In genomic region chr3:123698813-123699212, GRCh38 we compare ENCODE assay signal across 20 cellular contexts.
A peak's percentile ranks its signal among the peaks of the same experiment; 100 is the strongest.
DNase-seq lines count a peak whose midpoint lies in the region; ATAC-seq and TF ChIP-seq lines count a peak whose summit lies in the region.
"Had no signal": no experiment of that assay in that cellular context is flagged by ENCODE, and none has a peak within 500 bp of the region (broad histone marks: within the 10 kb centered on the region; RNA-seq: fewer than 3 reads in every experiment).

No MANE protein-coding gene starts in this region.

- WGBS in mammary epithelial cell (ENCODE audit: low coverage, missing lambda C conversion rate), result 54% methylated on average over 3 of the region's 5 CpGs
- WGBS in gastroesophageal sphincter (ENCODE audit: low coverage in 1 of 2), 2 donors, result 28% methylated on average over 3 of the region's 5 CpGs; no CpG with 5 or more reads in 1 of the 2 donors
- WGBS in psoas muscle, 3 donors, result 57 to 58% (median 57%) methylated on average over 5 of the region's 5 CpGs
- 48 to 68% methylated on average over 5 of the region's 5 CpGs for WGBS in upper lobe of left lung, 2 donors

- TF ChIP-seq CTCF in breast epithelium (IDR thresholded peaks at IDR 0.05), result no peak
- no peak for TF ChIP-seq CTCF in mammary epithelial cell (conservative IDR thresholded peaks at IDR 0.05 in 1 of 2, IDR thresholded peaks at IDR 0.05 in 1 of 2; ENCODE audit: extremely low read depth in 1 of 2, insufficient read depth in 1 of 2, low read depth in 1 of 2, low read length in 2 of 2)
- TF ChIP-seq CTCF in gastroesophageal sphincter (IDR thresholded peaks at IDR 0.05), result no peak
- no peak for TF ChIP-seq CTCF in psoas muscle (IDR thresholded peaks at IDR 0.05)
- no peak for TF ChIP-seq CTCF in upper lobe of left lung (IDR thresholded peaks at IDR 0.05)

- BruUV-seq in mammary epithelial cell (replicated peaks; lab: Mats Ljungman, UMichigan), result no TSS peak

- no peaks in the 10 kb centered on the region for H3K9me3 ChIP-seq in breast epithelium
- no peaks in the 10 kb centered on the region for H3K9me3 ChIP-seq in mammary epithelial cell (replicated peaks; ENCODE audit: insufficient read depth, low read length)
- no peaks in the 10 kb centered on the region for H3K9me3 ChIP-seq in gastroesophageal sphincter
- H3K9me3 ChIP-seq in psoas muscle, result no peaks in the 10 kb centered on the region
- no peaks in the 10 kb centered on the region for H3K9me3 ChIP-seq in upper lobe of left lung

- no peaks in the 10 kb centered on the region for H4K20me1 ChIP-seq in mammary epithelial cell (ENCODE audit: insufficient read depth, low read length)

- H3K4me2 ChIP-seq in mammary epithelial cell (ENCODE audit: insufficient read depth, low read depth, low read length), result no peak overlapping the region

- H3K27me3 ChIP-seq in breast epithelium, result no peaks in the 10 kb centered on the region
- H3K27me3 ChIP-seq in mammary epithelial cell (ENCODE audit: insufficient read depth, low read length), result no peaks in the 10 kb centered on the region
- H3K27me3 ChIP-seq in gastroesophageal sphincter, result no peaks in the 10 kb centered on the region
- H3K27me3 ChIP-seq in psoas muscle (ENCODE audit: insufficient read depth in 3 of 3, low read length in 2 of 3), result no peaks in the 10 kb centered on the region
- no peaks in the 10 kb centered on the region for H3K27me3 ChIP-seq in upper lobe of left lung
- H3K27me3 ChIP-seq: brain microvascular endothelial cell had no signal

- H3K4me1 ChIP-seq in breast epithelium (peaks cover 6 to 9% of the 10 kb centered on the region in 2 donors), mammary epithelial cell (ENCODE audit: insufficient read depth, low read length) (no peaks in the 10 kb centered on the region), gastroesophageal sphincter (peaks cover 10 to 62% (median 20%) of the 10 kb centered on the region in 3 donors), psoas muscle (peaks cover 6% of the 10 kb centered on the region), upper lobe of left lung (peaks cover 42 to 70% (median 59%) of the 10 kb centered on the region in 4 donors)

- dilution Hi-C loops in mammary epithelial cell (cut with HindIII; ENCODE audit: low sequenced_read_pairs), result no loop called here

- ATAC-seq in gastroesophageal sphincter (no peak), psoas muscle (no peak), upper lobe of left lung (ENCODE audit: low FRiP score in 2 of 2) (no peak), GM18870 (IDR thresholded peaks at IDR 0.05; ENCODE audit: unreplicated experiment) (no peak)
- ATAC-seq: effector memory CD8-positive, alpha-beta T cell; left lobe of liver; natural killer cell had no signal

- no peak overlapping the region for H3K9ac ChIP-seq in mammary epithelial cell (ENCODE audit: insufficient read depth, low read length)

- H3K4me3 ChIP-seq in breast epithelium (peak overlapping the region; percentile 32 to 62 (median 53)), mammary epithelial cell (replicated peaks in 1 of 3; ENCODE audit: insufficient read depth in 1 of 3, low read depth in 2 of 3, low read length in 3 of 3) (no peak overlapping the region), gastroesophageal sphincter (peak overlapping the region; percentile 62 to 96), psoas muscle (peak overlapping the region; percentile 53), upper lobe of left lung (peak overlapping the region in 3 of 4 donors; percentile 31 to 54 (median 45))

- intact Hi-C loops in breast epithelium (cut with DNase I; ENCODE audit: low total_unique reads), result no loop called here
- intact Hi-C loops in mammary epithelial cell (cut with micrococcal nuclease), result no loop called here
- intact Hi-C loops in psoas muscle (cut with DNase I), result no loop called here

- CTCF ChIA-PET in mammary epithelial cell (lab: Charles Lee; ENCODE audit: low non-redundant PET), result no interaction called here

- TF ChIP-seq POLR2A in breast epithelium (IDR thresholded peaks at IDR 0.05) (no peak), gastroesophageal sphincter (IDR thresholded peaks at IDR 0.05) (no peak), upper lobe of left lung (IDR thresholded peaks at IDR 0.05) (no peak)

- peak overlapping the region; percentile 64 to 88 for H3K27ac ChIP-seq in breast epithelium
- H3K27ac ChIP-seq in mammary epithelial cell (ENCODE audit: insufficient read depth, low read depth, low read length), result no peak overlapping the region
- H3K27ac ChIP-seq in gastroesophageal sphincter, result peak overlapping the region; percentile 94 to 97 (median 96)
- H3K27ac ChIP-seq in psoas muscle, result no peak overlapping the region
- H3K27ac ChIP-seq in upper lobe of left lung, result peak overlapping the region; percentile 48 to 87 (median 83)
- H3K27ac ChIP-seq: 22Rv1, brain microvascular endothelial cell, RWPE1, WERI-Rb-1 had no signal

- no peak overlapping the region for H2AFZ ChIP-seq in mammary epithelial cell (ENCODE audit: low read depth, low read length)

- no peaks in the 10 kb centered on the region for H3K79me2 ChIP-seq in mammary epithelial cell (ENCODE audit: insufficient read depth, low read length)

- H3K36me3 ChIP-seq in breast epithelium, result no peaks in the 10 kb centered on the region
- peaks cover 5% of the 10 kb centered on the region for H3K36me3 ChIP-seq in mammary epithelial cell (ENCODE audit: insufficient read depth, low read length)
- peaks cover 0 to 11% of the 10 kb centered on the region in 2 donors for H3K36me3 ChIP-seq in gastroesophageal sphincter
- H3K36me3 ChIP-seq in psoas muscle (ENCODE audit: insufficient read depth in 1 of 2, low read depth in 1 of 2), result no peaks in the 10 kb centered on the region
- no peaks in the 10 kb centered on the region for H3K36me3 ChIP-seq in upper lobe of left lung
- H3K36me3 ChIP-seq: brain microvascular endothelial cell, WERI-Rb-1 had no signal

- DNase-seq in breast epithelium (ENCODE audit: low spot score in 2 of 2), result no peak
- no peak for DNase-seq in mammary epithelial cell
- DNase-seq in psoas muscle, result no peak
- no peak for DNase-seq in upper lobe of left lung
- DNase-seq in NCI-H2196 (lab: John Stamatoyannopoulos, UW; ENCODE audit: unreplicated experiment), result no peak
- no peak for DNase-seq in DMS53 (lab: John Stamatoyannopoulos, UW)
- DNase-seq: activated CD4-positive, alpha-beta memory T cell treated with anti-CD3 and anti-CD28 coated beads for 36 hours; activated T-cell treated with anti-CD3 and anti-CD28 coated beads, Interleukin-2, amount 50 U/mL, for 1 hour; brain microvascular endothelial cell; effector memory CD8-positive, alpha-beta T cell; GF-D8; natural killer cell; NCI-H187; NCI-H446; WERI-Rb-1 had no signal

- in situ Hi-C loops in mammary epithelial cell (cut with MboI; ENCODE audit: low sequenced_read_pairs in 2 of 2), result no loop called here

- TF ChIP-seq EP300 in gastroesophageal sphincter (IDR thresholded peaks at IDR 0.05) (no peak), upper lobe of left lung (IDR thresholded peaks at IDR 0.05) (no peak)

Comparison
In these comparisons a context has a peak if more than half of its experiments do, and no peak if none do; other contexts are left out.
1. H3K27ac ChIP-seq: peak in breast epithelium (2 of 2), gastroesophageal sphincter (4 of 4) and upper lobe of left lung (4 of 4); none in mammary epithelial cell (single experiment) and psoas muscle (single experiment).
2. H3K4me3 ChIP-seq: peak in breast epithelium (3 of 3), gastroesophageal sphincter (2 of 2), psoas muscle (single experiment) and upper lobe of left lung (3 of 4); none in mammary epithelial cell (0 of 3).